12 cellular contexts compared by ENCODE assay signal in genomic region chr4:139808381-139809206, GRCh38.
A peak's percentile ranks its signal among the peaks of the same experiment; 100 is the strongest.
DNase-seq lines count a peak whose midpoint lies in the region; ATAC-seq and TF ChIP-seq lines count a peak whose summit lies in the region.
"Had no signal": no experiment of that assay in that cellular context is flagged by ENCODE, and none has a peak within 500 bp of the region (broad histone marks: within the 10 kb centered on the region; RNA-seq: fewer than 3 reads in every experiment).

No MANE protein-coding gene starts in this region.

- peaks cover 4 to 16% (median 9%) of the 10 kb centered on the region in 5 experiments for H3K9me3 Mint-ChIP-seq in brain
- H3K9me3 Mint-ChIP-seq in WTC11: peaks cover 11% of the 10 kb centered on the region

- TF ChIP-seq POLR2A in NB4 (IDR thresholded peaks at IDR 0.05; ENCODE audit: extremely low read depth, insufficient read length) (no peak), adrenal gland (IDR thresholded peaks at IDR 0.05) (no peak)

- no peak for ATAC-seq in WTC11

- peak overlapping the region in 2 of 5 donors; percentile 10 to 27 for H3K27ac ChIP-seq in adrenal gland

- H3K27me3 Mint-ChIP-seq in brain: no peaks in the 10 kb centered on the region
- H3K27me3 Mint-ChIP-seq in WTC11 (ENCODE audit: low read depth): no peaks in the 10 kb centered on the region

- H3K9me3 ChIP-seq in adrenal gland (replicated peaks in 1 of 3): peaks cover 0 to 7% (median 0%) of the 10 kb centered on the region in 3 donors
- H3K9me3 ChIP-seq: MG63 had no signal

- peak overlapping the region in 3 of 5 experiments; percentile 31 to 52 (median 47) for H3K4me3 Mint-ChIP-seq in brain
- H3K4me3 Mint-ChIP-seq in WTC11: no peak overlapping the region

- CTCF ChIA-PET in WTC11 (lab: Charles Lee): interaction anchor here (0.7 to 1.4 kb wide), 5 partner anchors 13 to 518 kb away, joined by 3 to 4 read pairs (median 3); no protein-coding TSS in a partner anchor

- peaks cover 0 to 15% of the 10 kb centered on the region in 2 donors for H3K4me1 ChIP-seq in adrenal gland (replicated peaks in 1 of 2)

- DNase-seq in COLO829 (ENCODE audit: low spot score) (peak; percentile 35), NB4 (ENCODE audit: low read depth) (peak; percentile 46), myocyte (ENCODE audit: low read depth) (peak; percentile 89), adrenal gland (no peak), WTC11 (ENCODE audit: low spot score) (no peak)
- DNase-seq in stimulated activated naive CD4-positive, alpha-beta T cell treated with Interleukin-2 at 50 U/mL for 16 hours (lab: John Stamatoyannopoulos, UW): no peak
- no peak for DNase-seq in activated CD8-positive, alpha-beta memory T cell treated with anti-CD3 and anti-CD28 coated beads, Interleukin-2, amount 50 U/mL, for 48 hours
- DNase-seq: activated naive CD4-positive, alpha-beta T cell treated with Interleukin-2 at 50 U/mL for 16 hours; Calu3; MG63; T1000 had no signal

- peaks cover 7% of the 10 kb centered on the region for H3K36me3 Mint-ChIP-seq in brain
- H3K36me3 Mint-ChIP-seq in WTC11: peaks cover 10% of the 10 kb centered on the region

- H3K4me3 ChIP-seq in NB4 (ENCODE audit: low read depth, low read length) (no peak overlapping the region), adrenal gland (no peak overlapping the region)
- H3K4me3 ChIP-seq: MG63 had no signal

- 56 to 67% (median 58%) methylated on average over 7 of the region's 7 CpGs for WGBS in adrenal gland, 4 donors

- peak overlapping the region; percentile 15 to 94 (median 67) for H3K27ac Mint-ChIP-seq in brain
- no peak overlapping the region for H3K27ac Mint-ChIP-seq in WTC11

- TF ChIP-seq CTCF in NB4 (IDR thresholded peaks at IDR 0.05; ENCODE audit: low read depth, low read length) (no peak), brain (conservative IDR thresholded peaks at IDR 0.05) (no peak), adrenal gland (IDR thresholded peaks at IDR 0.05) (no peak), WTC11 (IDR thresholded peaks at IDR 0.05) (no peak)

- peaks cover 46% of the 10 kb centered on the region for H3K4me1 Mint-ChIP-seq in brain
- H3K4me1 Mint-ChIP-seq in WTC11: peaks cover 21% of the 10 kb centered on the region

- intact Hi-C loops in adrenal gland (cut with DNase I): no loop called here

- H3K36me3 ChIP-seq in adrenal gland (replicated peaks in 1 of 2): no peaks in the 10 kb centered on the region
- H3K36me3 ChIP-seq: MG63 had no signal

- POLR2A ChIA-PET in WTC11 (lab: Charles Lee): interaction anchor here (0.9 to 1.1 kb wide), 3 partner anchors 11 to 52 kb away, joined by 3 read pairs; no protein-coding TSS in a partner anchor

- no peaks in the 10 kb centered on the region for H3K27me3 ChIP-seq in adrenal gland
- H3K27me3 ChIP-seq: MG63 had no signal

TF ChIP-seq in WTC11, 78 proteins besides CTCF, POLR2A, EP300 and RAD21:
- TF ChIP-seq ZNF263 (CRISPR knock-in tag; IDR thresholded peaks at IDR 0.05; ENCODE audit: low read depth) (no peak), ZNF425 (CRISPR knock-in tag; conservative IDR thresholded peaks at IDR 0.05) (no peak), TP53 (CRISPR knock-in tag; IDR thresholded peaks at IDR 0.05) (no peak), ESRRA (CRISPR knock-in tag; IDR thresholded peaks at IDR 0.05; ENCODE audit: borderline replicate concordance) (no peak)
- TF ChIP-seq, protein P1, sequence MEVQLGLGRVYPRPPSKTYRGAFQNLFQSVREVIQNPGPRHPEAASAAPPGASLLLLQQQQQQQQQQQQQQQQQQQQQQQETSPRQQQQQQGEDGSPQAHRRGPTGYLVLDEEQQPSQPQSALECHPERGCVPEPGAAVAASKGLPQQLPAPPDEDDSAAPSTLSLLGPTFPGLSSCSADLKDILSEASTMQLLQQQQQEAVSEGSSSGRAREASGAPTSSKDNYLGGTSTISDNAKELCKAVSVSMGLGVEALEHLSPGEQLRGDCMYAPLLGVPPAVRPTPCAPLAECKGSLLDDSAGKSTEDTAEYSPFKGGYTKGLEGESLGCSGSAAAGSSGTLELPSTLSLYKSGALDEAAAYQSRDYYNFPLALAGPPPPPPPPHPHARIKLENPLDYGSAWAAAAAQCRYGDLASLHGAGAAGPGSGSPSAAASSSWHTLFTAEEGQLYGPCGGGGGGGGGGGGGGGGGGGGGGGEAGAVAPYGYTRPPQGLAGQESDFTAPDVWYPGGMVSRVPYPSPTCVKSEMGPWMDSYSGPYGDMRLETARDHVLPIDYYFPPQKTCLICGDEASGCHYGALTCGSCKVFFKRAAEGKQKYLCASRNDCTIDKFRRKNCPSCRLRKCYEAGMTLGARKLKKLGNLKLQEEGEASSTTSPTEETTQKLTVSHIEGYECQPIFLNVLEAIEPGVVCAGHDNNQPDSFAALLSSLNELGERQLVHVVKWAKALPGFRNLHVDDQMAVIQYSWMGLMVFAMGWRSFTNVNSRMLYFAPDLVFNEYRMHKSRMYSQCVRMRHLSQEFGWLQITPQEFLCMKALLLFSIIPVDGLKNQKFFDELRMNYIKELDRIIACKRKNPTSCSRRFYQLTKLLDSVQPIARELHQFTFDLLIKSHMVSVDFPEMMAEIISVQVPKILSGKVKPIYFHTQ (CRISPR knock-in tag; IDR thresholded peaks at IDR 0.05): no peak

Comparison
In these comparisons a context has a peak if more than half of its experiments do, and no peak if none do; other contexts are left out.
1. DNase-seq: peak in COLO829 (single experiment), NB4 (single experiment) and myocyte (single experiment); none in stimulated activated naive CD4-positive, alpha-beta T cell treated with Interleukin-2 at 50 U/mL for 16 hours (single experiment), adrenal gland (0 of 7), activated CD8-positive, alpha-beta memory T cell treated with anti-CD3 and anti-CD28 coated beads, Interleukin-2, amount 50 U/mL, for 48 hours (single experiment) and WTC11 (single experiment).